1 cellular context compared by ENCODE assay signal in genomic region chr2:46967022-46967591, GRCh38.
TF ChIP-seq lines count a peak whose summit lies in the region.
"Not testable (repeated sequence)": the region's sequence is repeated elsewhere in the genome, so short reads cannot be mapped to it uniquely, and the experiment has no call there.

No MANE protein-coding gene starts in this region.

TF ChIP-seq in HepG2, 621 proteins besides CTCF, POLR2A, EP300 and RAD21 (continued from another document):
- TF ChIP-seq, protein P1, sequence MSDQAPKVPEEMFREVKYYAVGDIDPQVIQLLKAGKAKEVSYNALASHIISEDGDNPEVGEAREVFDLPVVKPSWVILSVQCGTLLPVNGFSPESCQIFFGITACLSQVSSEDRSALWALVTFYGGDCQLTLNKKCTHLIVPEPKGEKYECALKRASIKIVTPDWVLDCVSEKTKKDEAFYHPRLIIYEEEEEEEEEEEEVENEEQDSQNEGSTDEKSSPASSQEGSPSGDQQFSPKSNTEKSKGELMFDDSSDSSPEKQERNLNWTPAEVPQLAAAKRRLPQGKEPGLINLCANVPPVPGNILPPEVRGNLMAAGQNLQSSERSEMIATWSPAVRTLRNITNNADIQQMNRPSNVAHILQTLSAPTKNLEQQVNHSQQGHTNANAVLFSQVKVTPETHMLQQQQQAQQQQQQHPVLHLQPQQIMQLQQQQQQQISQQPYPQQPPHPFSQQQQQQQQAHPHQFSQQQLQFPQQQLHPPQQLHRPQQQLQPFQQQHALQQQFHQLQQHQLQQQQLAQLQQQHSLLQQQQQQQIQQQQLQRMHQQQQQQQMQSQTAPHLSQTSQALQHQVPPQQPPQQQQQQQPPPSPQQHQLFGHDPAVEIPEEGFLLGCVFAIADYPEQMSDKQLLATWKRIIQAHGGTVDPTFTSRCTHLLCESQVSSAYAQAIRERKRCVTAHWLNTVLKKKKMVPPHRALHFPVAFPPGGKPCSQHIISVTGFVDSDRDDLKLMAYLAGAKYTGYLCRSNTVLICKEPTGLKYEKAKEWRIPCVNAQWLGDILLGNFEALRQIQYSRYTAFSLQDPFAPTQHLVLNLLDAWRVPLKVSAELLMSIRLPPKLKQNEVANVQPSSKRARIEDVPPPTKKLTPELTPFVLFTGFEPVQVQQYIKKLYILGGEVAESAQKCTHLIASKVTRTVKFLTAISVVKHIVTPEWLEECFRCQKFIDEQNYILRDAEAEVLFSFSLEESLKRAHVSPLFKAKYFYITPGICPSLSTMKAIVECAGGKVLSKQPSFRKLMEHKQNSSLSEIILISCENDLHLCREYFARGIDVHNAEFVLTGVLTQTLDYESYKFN (CRISPR knock-in tag; conservative IDR thresholded peaks at IDR 0.05), result peak; percentile 79
- TF ChIP-seq, protein P2, sequence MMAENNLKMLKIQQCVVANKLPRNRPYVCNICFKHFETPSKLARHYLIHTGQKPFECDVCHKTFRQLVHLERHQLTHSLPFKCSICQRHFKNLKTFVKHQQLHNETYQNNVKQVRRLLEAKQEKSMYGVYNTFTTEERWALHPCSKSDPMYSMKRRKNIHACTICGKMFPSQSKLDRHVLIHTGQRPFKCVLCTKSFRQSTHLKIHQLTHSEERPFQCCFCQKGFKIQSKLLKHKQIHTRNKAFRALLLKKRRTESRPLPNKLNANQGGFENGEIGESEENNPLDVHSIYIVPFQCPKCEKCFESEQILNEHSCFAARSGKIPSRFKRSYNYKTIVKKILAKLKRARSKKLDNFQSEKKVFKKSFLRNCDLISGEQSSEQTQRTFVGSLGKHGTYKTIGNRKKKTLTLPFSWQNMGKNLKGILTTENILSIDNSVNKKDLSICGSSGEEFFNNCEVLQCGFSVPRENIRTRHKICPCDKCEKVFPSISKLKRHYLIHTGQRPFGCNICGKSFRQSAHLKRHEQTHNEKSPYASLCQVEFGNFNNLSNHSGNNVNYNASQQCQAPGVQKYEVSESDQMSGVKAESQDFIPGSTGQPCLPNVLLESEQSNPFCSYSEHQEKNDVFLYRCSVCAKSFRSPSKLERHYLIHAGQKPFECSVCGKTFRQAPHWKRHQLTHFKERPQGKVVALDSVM (CRISPR knock-in tag; IDR thresholded peaks at IDR 0.05), result peak; percentile 82
- peak; percentile 84 for TF ChIP-seq NR2F6 (IDR thresholded peaks at IDR 0.05)
- TF ChIP-seq NR2F6 (CRISPR knock-in tag; IDR thresholded peaks at IDR 0.05), result peak; percentile 87
- not testable (repeated sequence) for TF ChIP-seq FOXA1 (IDR thresholded peaks at IDR 0.05); ATF7 (CRISPR knock-in tag; IDR thresholded peaks at IDR 0.05)
- TF ChIP-seq FOXA1 (CRISPR knock-in tag; IDR thresholded peaks at IDR 0.05), result peak; percentile 32; the same call in 1 of the 2 replicates
- TF ChIP-seq, protein P3, sequence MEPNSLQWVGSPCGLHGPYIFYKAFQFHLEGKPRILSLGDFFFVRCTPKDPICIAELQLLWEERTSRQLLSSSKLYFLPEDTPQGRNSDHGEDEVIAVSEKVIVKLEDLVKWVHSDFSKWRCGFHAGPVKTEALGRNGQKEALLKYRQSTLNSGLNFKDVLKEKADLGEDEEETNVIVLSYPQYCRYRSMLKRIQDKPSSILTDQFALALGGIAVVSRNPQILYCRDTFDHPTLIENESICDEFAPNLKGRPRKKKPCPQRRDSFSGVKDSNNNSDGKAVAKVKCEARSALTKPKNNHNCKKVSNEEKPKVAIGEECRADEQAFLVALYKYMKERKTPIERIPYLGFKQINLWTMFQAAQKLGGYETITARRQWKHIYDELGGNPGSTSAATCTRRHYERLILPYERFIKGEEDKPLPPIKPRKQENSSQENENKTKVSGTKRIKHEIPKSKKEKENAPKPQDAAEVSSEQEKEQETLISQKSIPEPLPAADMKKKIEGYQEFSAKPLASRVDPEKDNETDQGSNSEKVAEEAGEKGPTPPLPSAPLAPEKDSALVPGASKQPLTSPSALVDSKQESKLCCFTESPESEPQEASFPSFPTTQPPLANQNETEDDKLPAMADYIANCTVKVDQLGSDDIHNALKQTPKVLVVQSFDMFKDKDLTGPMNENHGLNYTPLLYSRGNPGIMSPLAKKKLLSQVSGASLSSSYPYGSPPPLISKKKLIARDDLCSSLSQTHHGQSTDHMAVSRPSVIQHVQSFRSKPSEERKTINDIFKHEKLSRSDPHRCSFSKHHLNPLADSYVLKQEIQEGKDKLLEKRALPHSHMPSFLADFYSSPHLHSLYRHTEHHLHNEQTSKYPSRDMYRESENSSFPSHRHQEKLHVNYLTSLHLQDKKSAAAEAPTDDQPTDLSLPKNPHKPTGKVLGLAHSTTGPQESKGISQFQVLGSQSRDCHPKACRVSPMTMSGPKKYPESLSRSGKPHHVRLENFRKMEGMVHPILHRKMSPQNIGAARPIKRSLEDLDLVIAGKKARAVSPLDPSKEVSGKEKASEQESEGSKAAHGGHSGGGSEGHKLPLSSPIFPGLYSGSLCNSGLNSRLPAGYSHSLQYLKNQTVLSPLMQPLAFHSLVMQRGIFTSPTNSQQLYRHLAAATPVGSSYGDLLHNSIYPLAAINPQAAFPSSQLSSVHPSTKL (CRISPR knock-in tag; IDR thresholded peaks at IDR 0.05), result peak; percentile 98
- peak; percentile 91 for TF ChIP-seq FOSL2 (CRISPR knock-in tag; IDR thresholded peaks at IDR 0.05)
- peak; percentile 75 for TF ChIP-seq ZBTB7B (CRISPR knock-in tag; IDR thresholded peaks at IDR 0.05)
- TF ChIP-seq ZNF124 (CRISPR knock-in tag; IDR thresholded peaks at IDR 0.05), result peak; percentile 89; the same call in 1 of the 2 replicates
- peak; percentile 63; the same call in 1 of the 2 replicates for TF ChIP-seq IRF2 (CRISPR knock-in tag; IDR thresholded peaks at IDR 0.05)
- TF ChIP-seq ZNF792 (CRISPR knock-in tag; IDR thresholded peaks at IDR 0.05), result peak; percentile 69; the same call in 1 of the 2 replicates
- TF ChIP-seq FOXJ3 (CRISPR knock-in tag; IDR thresholded peaks at IDR 0.05; ENCODE audit: borderline replicate concordance), result peak; percentile 70; the same call in 1 of the 2 replicates
- TF ChIP-seq ZNF121 (CRISPR knock-in tag; IDR thresholded peaks at IDR 0.05), result peak; percentile 23; the same call in 1 of the 2 replicates
- TF ChIP-seq, protein P4, sequence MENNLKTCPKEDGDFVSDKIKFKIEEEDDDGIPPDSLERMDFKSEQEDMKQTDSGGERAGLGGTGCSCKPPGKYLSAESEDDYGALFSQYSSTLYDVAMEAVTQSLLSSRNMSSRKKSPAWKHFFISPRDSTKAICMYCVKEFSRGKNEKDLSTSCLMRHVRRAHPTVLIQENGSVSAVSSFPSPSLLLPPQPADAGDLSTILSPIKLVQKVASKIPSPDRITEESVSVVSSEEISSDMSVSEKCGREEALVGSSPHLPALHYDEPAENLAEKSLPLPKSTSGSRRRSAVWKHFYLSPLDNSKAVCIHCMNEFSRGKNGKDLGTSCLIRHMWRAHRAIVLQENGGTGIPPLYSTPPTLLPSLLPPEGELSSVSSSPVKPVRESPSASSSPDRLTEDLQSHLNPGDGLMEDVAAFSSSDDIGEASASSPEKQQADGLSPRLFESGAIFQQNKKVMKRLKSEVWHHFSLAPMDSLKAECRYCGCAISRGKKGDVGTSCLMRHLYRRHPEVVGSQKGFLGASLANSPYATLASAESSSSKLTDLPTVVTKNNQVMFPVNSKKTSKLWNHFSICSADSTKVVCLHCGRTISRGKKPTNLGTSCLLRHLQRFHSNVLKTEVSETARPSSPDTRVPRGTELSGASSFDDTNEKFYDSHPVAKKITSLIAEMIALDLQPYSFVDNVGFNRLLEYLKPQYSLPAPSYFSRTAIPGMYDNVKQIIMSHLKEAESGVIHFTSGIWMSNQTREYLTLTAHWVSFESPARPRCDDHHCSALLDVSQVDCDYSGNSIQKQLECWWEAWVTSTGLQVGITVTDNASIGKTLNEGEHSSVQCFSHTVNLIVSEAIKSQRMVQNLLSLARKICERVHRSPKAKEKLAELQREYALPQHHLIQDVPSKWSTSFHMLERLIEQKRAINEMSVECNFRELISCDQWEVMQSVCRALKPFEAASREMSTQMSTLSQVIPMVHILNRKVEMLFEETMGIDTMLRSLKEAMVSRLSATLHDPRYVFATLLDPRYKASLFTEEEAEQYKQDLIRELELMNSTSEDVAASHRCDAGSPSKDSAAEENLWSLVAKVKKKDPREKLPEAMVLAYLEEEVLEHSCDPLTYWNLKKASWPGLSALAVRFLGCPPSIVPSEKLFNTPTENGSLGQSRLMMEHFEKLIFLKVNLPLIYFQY (CRISPR knock-in tag; IDR thresholded peaks at IDR 0.05; ENCODE audit: borderline replicate concordance), result peak; percentile 41; the same call in 1 of the 2 replicates
- TF ChIP-seq, protein P5, sequence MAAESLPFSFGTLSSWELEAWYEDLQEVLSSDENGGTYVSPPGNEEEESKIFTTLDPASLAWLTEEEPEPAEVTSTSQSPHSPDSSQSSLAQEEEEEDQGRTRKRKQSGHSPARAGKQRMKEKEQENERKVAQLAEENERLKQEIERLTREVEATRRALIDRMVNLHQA (CRISPR knock-in tag; IDR thresholded peaks at IDR 0.05), result peak; percentile 79; the same call in 1 of the 2 replicates
- peak; percentile 72 for TF ChIP-seq MED1 (CRISPR knock-in tag; IDR thresholded peaks at IDR 0.05)
- TF ChIP-seq TFDP2 (CRISPR knock-in tag; IDR thresholded peaks at IDR 0.05), result 0 out of 2 replicates have a peak, but pooled peaks have one; percentile 21
- peak; percentile 59; the same call in 1 of the 2 replicates for TF ChIP-seq KDM1A (CRISPR knock-in tag; IDR thresholded peaks at IDR 0.05)
- TF ChIP-seq, protein P6, sequence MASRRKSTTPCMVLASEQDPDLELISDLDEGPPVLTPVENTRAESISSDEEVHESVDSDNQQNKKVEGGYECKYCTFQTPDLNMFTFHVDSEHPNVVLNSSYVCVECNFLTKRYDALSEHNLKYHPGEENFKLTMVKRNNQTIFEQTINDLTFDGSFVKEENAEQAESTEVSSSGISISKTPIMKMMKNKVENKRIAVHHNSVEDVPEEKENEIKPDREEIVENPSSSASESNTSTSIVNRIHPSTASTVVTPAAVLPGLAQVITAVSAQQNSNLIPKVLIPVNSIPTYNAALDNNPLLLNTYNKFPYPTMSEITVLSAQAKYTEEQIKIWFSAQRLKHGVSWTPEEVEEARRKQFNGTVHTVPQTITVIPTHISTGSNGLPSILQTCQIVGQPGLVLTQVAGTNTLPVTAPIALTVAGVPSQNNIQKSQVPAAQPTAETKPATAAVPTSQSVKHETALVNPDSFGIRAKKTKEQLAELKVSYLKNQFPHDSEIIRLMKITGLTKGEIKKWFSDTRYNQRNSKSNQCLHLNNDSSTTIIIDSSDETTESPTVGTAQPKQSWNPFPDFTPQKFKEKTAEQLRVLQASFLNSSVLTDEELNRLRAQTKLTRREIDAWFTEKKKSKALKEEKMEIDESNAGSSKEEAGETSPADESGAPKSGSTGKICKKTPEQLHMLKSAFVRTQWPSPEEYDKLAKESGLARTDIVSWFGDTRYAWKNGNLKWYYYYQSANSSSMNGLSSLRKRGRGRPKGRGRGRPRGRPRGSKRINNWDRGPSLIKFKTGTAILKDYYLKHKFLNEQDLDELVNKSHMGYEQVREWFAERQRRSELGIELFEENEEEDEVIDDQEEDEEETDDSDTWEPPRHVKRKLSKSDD (CRISPR knock-in tag; IDR thresholded peaks at IDR 0.05; ENCODE audit: low read depth), result 0 out of 2 replicates have a peak, but pooled peaks have one; percentile 44
- TF ChIP-seq NAIF1 (CRISPR knock-in tag; IDR thresholded peaks at IDR 0.05; ENCODE audit: borderline replicate concordance), result peak; percentile 75; the same call in 1 of the 2 replicates
- peak; percentile 82; the same call in 1 of the 2 replicates for TF ChIP-seq MIER3 (CRISPR knock-in tag; IDR thresholded peaks at IDR 0.05; ENCODE audit: borderline replicate concordance)
- TF ChIP-seq, protein P7, sequence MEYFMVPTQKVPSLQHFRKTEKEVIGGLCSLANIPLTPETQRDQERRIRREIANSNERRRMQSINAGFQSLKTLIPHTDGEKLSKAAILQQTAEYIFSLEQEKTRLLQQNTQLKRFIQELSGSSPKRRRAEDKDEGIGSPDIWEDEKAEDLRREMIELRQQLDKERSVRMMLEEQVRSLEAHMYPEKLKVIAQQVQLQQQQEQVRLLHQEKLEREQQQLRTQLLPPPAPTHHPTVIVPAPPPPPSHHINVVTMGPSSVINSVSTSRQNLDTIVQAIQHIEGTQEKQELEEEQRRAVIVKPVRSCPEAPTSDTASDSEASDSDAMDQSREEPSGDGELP (IDR thresholded peaks at IDR 0.05; ENCODE audit: borderline replicate concordance, low read depth), result peak; percentile 40; the same call in 1 of the 2 replicates
- TF ChIP-seq ATF7 (IDR thresholded peaks at IDR 0.05), result peak; percentile 53
- TF ChIP-seq ZNF263 (CRISPR knock-in tag; IDR thresholded peaks at IDR 0.05), result 0 out of 2 replicates have a peak, but pooled peaks have one; percentile 25
- peak; percentile 64; the same call in 1 of the 2 replicates for TF ChIP-seq RXRA (CRISPR knock-in tag; IDR thresholded peaks at IDR 0.05)
- peak; percentile 87 for TF ChIP-seq ZNF441 (CRISPR knock-in tag; IDR thresholded peaks at IDR 0.05; ENCODE audit: borderline replicate concordance)
- TF ChIP-seq KLF6 (CRISPR knock-in tag; IDR thresholded peaks at IDR 0.05), result peak; percentile 76; the same call in 1 of the 2 replicates
- TF ChIP-seq NR2F2 (IDR thresholded peaks at IDR 0.05; ENCODE audit: borderline replicate concordance, low read depth), result peak; percentile 68
- peak; percentile 54; the same call in 1 of the 2 replicates for TF ChIP-seq ZNF335 (CRISPR knock-in tag; IDR thresholded peaks at IDR 0.05)
